28 cellular contexts compared by ENCODE assay signal in genomic region chr10:69576334-69577011, GRCh38. TPM values are rescaled to one million over a fixed set of nuclear protein-coding genes. Genes with fewer than 3 reads are reported as not detected.
DNase-seq lines count a peak whose midpoint lies in the region; FAIRE-seq and TF ChIP-seq lines count a peak whose summit lies in the region.
"Had no signal": no experiment of that assay in that cellular context is flagged by ENCODE, and none has a peak within 500 bp of the region (broad histone marks: within the 10 kb centered on the region; RNA-seq: fewer than 3 reads in every experiment).

No MANE protein-coding gene starts in this region.

- H3K4me3 ChIP-seq in HUES6 (ENCODE audit: low read depth, low read length) = peak overlapping the region; percentile 49
- H3K4me3 ChIP-seq in H1 (ENCODE audit: extremely low read depth in 1 of 4, insufficient read depth in 2 of 4, low read depth in 3 of 4, low read length in 4 of 4) = peak overlapping the region; percentile 9 to 62 (median 24); a peak in 5 of 8 replicates
- no peak overlapping the region for H3K4me3 ChIP-seq in neural progenitor cell
- H3K4me3 ChIP-seq in adrenal gland = no peak overlapping the region
- H3K4me3 ChIP-seq: body of pancreas, hepatocyte had no signal

- DNase-seq in NCI-H1417 (lab: John Stamatoyannopoulos, UW) (peak in 2 of 3 experiments; percentile 47 to 59), NCI-H1417 treated with DMSO at 0.1 percent for 48 hours (lab: John Stamatoyannopoulos, UW) (no peak), H1 (ENCODE audit: low read depth in 1 of 2, low spot score in 2 of 2) (peak in 1 of 2 experiments; percentile 63), neural progenitor cell (ENCODE audit: low spot score) (peak; percentile 46), NCI-H1105 (lab: John Stamatoyannopoulos, UW) (no peak), adrenal gland (no peak), D341Med (ENCODE audit: low spot score) (no peak)
- DNase-seq: activated CD4-positive, alpha-beta T cell treated with anti-CD3 and anti-CD28 coated beads, Interleukin-2, amount 50 U/mL, for 4 hours; activated CD4-positive, CD25-positive, alpha-beta regulatory T cell; AML-193; body of pancreas; CD4-positive, alpha-beta memory T cell; effector CD8-positive, alpha-beta T cell; IMR-90; kidney; NCI-H2081 treated with DMSO at 0.1 percent for 48 hours; NCI-H446 treated with DMSO at 0.1 percent for 48 hours had no signal

- peak overlapping the region; percentile 13 for H3K18ac ChIP-seq in H1 (ENCODE audit: extremely low read depth, low read length)

- peaks cover 57% of the 10 kb centered on the region for H3K4me1 ChIP-seq in HUES6 (ENCODE audit: control insufficient read depth, insufficient read depth, low read length)
- H3K4me1 ChIP-seq in H1 (replicated peaks in 1 of 4; ENCODE audit: control insufficient read depth in 3 of 4, insufficient read depth in 4 of 4, low read length in 3 of 4) = peaks cover 8 to 61% (median 38%) of the 10 kb centered on the region in 4 experiments
- peaks cover 40% of the 10 kb centered on the region for H3K4me1 ChIP-seq in neural progenitor cell
- peaks cover 0 to 6% of the 10 kb centered on the region in 2 donors for H3K4me1 ChIP-seq in adrenal gland (replicated peaks in 1 of 2)

- CTCF ChIA-PET in H1 (lab: Charles Lee; ENCODE audit: partially characterized antibody) = interaction anchor here (0.9 to 47.4 kb wide), 8 partner anchors 9 to 139 kb away, joined by 3 to 578 read pairs (median 5); no protein-coding TSS in a partner anchor

- TF ChIP-seq CTCF in H1 (IDR thresholded peaks at IDR 0.05; ENCODE audit: control extremely low read depth in 1 of 3, insufficient read depth in 1 of 3, low read depth in 1 of 3, low read length in 3 of 3) = no peak
- TF ChIP-seq CTCF in neural progenitor cell (IDR thresholded peaks at IDR 0.05) = no peak
- no peak for TF ChIP-seq CTCF in adrenal gland (IDR thresholded peaks at IDR 0.05)

- peaks cover 25% of the 10 kb centered on the region for H3K4me1 Mint-ChIP-seq in neural progenitor cell

- no peak for TF ChIP-seq EP300 in H1 (IDR thresholded peaks at IDR 0.05; ENCODE audit: borderline replicate concordance in 1 of 2, low read depth in 2 of 2, low read length in 2 of 2)

- H3K23me2 ChIP-seq in H1 (ENCODE audit: low read depth, low read length) = peaks cover 27% of the 10 kb centered on the region; the same call in 1 of the 2 replicates

- H2BK12ac ChIP-seq in H1 (ENCODE audit: low read depth, low read length) = 0 out of 2 replicates have a peak overlapping the region, but pooled peaks have one; percentile 75

- H3K27ac Mint-ChIP-seq in neural progenitor cell = no peak overlapping the region
- H3K27ac Mint-ChIP-seq: activated naive CD4-positive, alpha-beta T cell treated with anti-CD3 and anti-CD28 coated beads, Interleukin-2, amount 50 U/mL, for 72 hours; activated T-helper 2 cell treated with anti-CD3 and anti-CD28 coated beads, Interferon-gamma antibody, Interleukin-2, Interleukin-4, amounts not matched to agents 10 μg/mL and 5 μg/mL and 100 μg/mL, durations not matched to agents 14 hours and 24 hours and 36 hours; CD4-positive, alpha-beta memory T cell had no signal

- H3K27me3 ChIP-seq in HUES6 (ENCODE audit: control insufficient read depth, insufficient read depth, low read length) = peaks cover 100% of the 10 kb centered on the region
- peaks cover 88 to 100% (median 99%) of the 10 kb centered on the region in 4 experiments for H3K27me3 ChIP-seq in H1 (replicated peaks in 1 of 4; ENCODE audit: control insufficient read depth in 3 of 4, extremely low read depth in 1 of 4, insufficient read depth in 3 of 4, low read length in 3 of 4)
- H3K27me3 ChIP-seq in neural progenitor cell = peaks cover 100% of the 10 kb centered on the region
- H3K27me3 ChIP-seq in adrenal gland = peaks cover 60% of the 10 kb centered on the region

- no peak overlapping the region for H3K56ac ChIP-seq in H1 (replicated peaks; ENCODE audit: insufficient read length, low read depth, low read length)

- no peak overlapping the region for H4K91ac ChIP-seq in H1 (replicated peaks; ENCODE audit: insufficient read length, low read length)

- H2BK120ac ChIP-seq in H1 (replicated peaks; ENCODE audit: low read depth, low read length) = no peak overlapping the region

- TF ChIP-seq POLR2A in H1 (IDR thresholded peaks at IDR 0.05; ENCODE audit: control extremely low read depth in 1 of 2, low read depth in 2 of 2, low read length in 2 of 2) = no peak
- TF ChIP-seq POLR2A in adrenal gland (IDR thresholded peaks at IDR 0.05) = no peak

- no peak overlapping the region for H3K4ac ChIP-seq in H1 (replicated peaks; ENCODE audit: insufficient read length, low read depth, low read length)

- H3K36me3 Mint-ChIP-seq in neural progenitor cell = no peaks in the 10 kb centered on the region
- H3K36me3 Mint-ChIP-seq: activated naive CD4-positive, alpha-beta T cell treated with anti-CD3 and anti-CD28 coated beads, Interleukin-2, amount 50 U/mL, for 72 hours; CD4-positive, alpha-beta memory T cell had no signal

- no peak overlapping the region for H3K23ac ChIP-seq in H1 (ENCODE audit: insufficient read length)

- FAIRE-seq in H1 (lab: Jason Lieb, UNC) = no peak
- FAIRE-seq: frontal cortex, H54, kidney had no signal

- TF ChIP-seq RAD21 in H1 (IDR thresholded peaks at IDR 0.05 in 1 of 2, conservative IDR thresholded peaks at IDR 0.05 in 1 of 2; ENCODE audit: low read depth in 2 of 2, low read length in 2 of 2) = no peak

- H3K79me2 ChIP-seq in H1 (ENCODE audit: control insufficient read depth in 1 of 2, insufficient read depth in 2 of 2, low read length in 2 of 2) = no peaks in the 10 kb centered on the region
- no peaks in the 10 kb centered on the region for H3K79me2 ChIP-seq in neural progenitor cell (ENCODE audit: low read depth)
- H3K79me2 ChIP-seq: hepatocyte had no signal

- 1% methylated on average over 28 of the region's 28 CpGs; no CpG with 5 or more reads in 1 of the 2 experiments for WGBS in H1 (ENCODE audit: extremely low coverage in 1 of 2, insufficient coverage in 1 of 2, insufficient read length in 1 of 2, insufficient replicate concordance in 2 of 2, low coverage in 1 of 2, low lambda C conversion rate in 2 of 2, missing lambda C conversion rate in 1 of 2), 2 experiments
- WGBS in adrenal gland, 4 donors = 1 to 6% (median 4%) methylated on average over 17 to 28 of the region's 28 CpGs

- H3K9me3 ChIP-seq in HUES6 (ENCODE audit: control insufficient read depth, insufficient read depth, low read depth, low read length) (no peaks in the 10 kb centered on the region), H1 (ENCODE audit: insufficient read depth in 2 of 2, low read depth in 1 of 2, low read length in 1 of 2) (peaks cover 0 to 4% of the 10 kb centered on the region in 2 experiments; a peak in 1 of 4 replicates), neural progenitor cell (ENCODE audit: low read depth) (no peaks in the 10 kb centered on the region), adrenal gland (replicated peaks in 1 of 3) (no peaks in the 10 kb centered on the region)
- H3K9me3 ChIP-seq: body of pancreas had no signal

- no peak overlapping the region for H2BK20ac ChIP-seq in H1 (ENCODE audit: low read length)

- no peak overlapping the region for H2BK15ac ChIP-seq in H1 (ENCODE audit: low read length)

- H3F3A ChIP-seq in neural progenitor cell (ENCODE audit: low read depth) = peaks cover 31% of the 10 kb centered on the region

- H3K27ac ChIP-seq in HUES6 (ENCODE audit: low read depth, low read length) = no peak overlapping the region
- H3K27ac ChIP-seq in H1 (ENCODE audit: low read depth, low read length) = no peak overlapping the region
- H3K27ac ChIP-seq in neural progenitor cell = no peak overlapping the region
- H3K27ac ChIP-seq in adrenal gland = no peak overlapping the region
- H3K27ac ChIP-seq: body of pancreas, hepatocyte had no signal

- intact Hi-C loops in adrenal gland (cut with DNase I) = no loop called here

- H3K27me3 Mint-ChIP-seq in neural progenitor cell (ENCODE audit: insufficient read depth, low read depth) = peaks cover 88% of the 10 kb centered on the region

- POLR2A ChIA-PET in H1 (lab: Charles Lee; ENCODE audit: partially characterized antibody) = interaction anchor here (0.7 to 7.1 kb wide), 4 partner anchors 8 to 258 kb away, joined by 3 to 67 read pairs (median 3); no protein-coding TSS in a partner anchor

- H4K20me1 ChIP-seq in H1 (replicated peaks in 1 of 2; ENCODE audit: control insufficient read depth in 1 of 2, insufficient read depth in 2 of 2, low read length in 2 of 2) (peaks cover 5 to 12% of the 10 kb centered on the region in 2 experiments), neural progenitor cell (ENCODE audit: low read depth) (peaks cover 77% of the 10 kb centered on the region)

- H3K79me1 ChIP-seq in H1 (ENCODE audit: low read depth, low read length) = no peaks in the 10 kb centered on the region

- peak overlapping the region; percentile 77 to 95 for H3K4me2 ChIP-seq in H1 (ENCODE audit: insufficient read depth in 1 of 2, low read depth in 2 of 2, low read length in 2 of 2)
- H3K4me2 ChIP-seq in neural progenitor cell = peak overlapping the region; percentile 65
- H3K4me2 ChIP-seq: hepatocyte had no signal

- no peaks in the 10 kb centered on the region for H3K9me3 Mint-ChIP-seq in neural progenitor cell
- H3K9me3 Mint-ChIP-seq: activated naive CD4-positive, alpha-beta T cell treated with anti-CD3 and anti-CD28 coated beads, Interleukin-2, amount 50 U/mL, for 72 hours; activated T-helper 2 cell treated with anti-CD3 and anti-CD28 coated beads, Interferon-gamma antibody, Interleukin-2, Interleukin-4, amounts not matched to agents 10 μg/mL and 5 μg/mL and 100 μg/mL, durations not matched to agents 14 hours and 24 hours and 36 hours; CD4-positive, alpha-beta memory T cell had no signal

- H3K9ac ChIP-seq in HUES6 (ENCODE audit: low read length) (no peak overlapping the region), H1 (replicated peaks in 1 of 4; ENCODE audit: extremely low read depth in 1 of 4, low read depth in 3 of 4, low read length in 3 of 4) (no peak overlapping the region), neural progenitor cell (no peak overlapping the region)

- no peak overlapping the region for H3K4me3 Mint-ChIP-seq in neural progenitor cell

- H2AFZ ChIP-seq in H1 (ENCODE audit: low read length) = no peak overlapping the region
- H2AFZ ChIP-seq in neural progenitor cell (replicated peaks) = no peak overlapping the region
- H2AFZ ChIP-seq: hepatocyte had no signal

- H4K5ac ChIP-seq in H1 (ENCODE audit: insufficient read length, low read depth, low read length) = no peak overlapping the region

- no peaks in the 10 kb centered on the region for H3K36me3 ChIP-seq in HUES6 (ENCODE audit: control insufficient read depth, insufficient read depth, low read length)
- H3K36me3 ChIP-seq in H1 (ENCODE audit: control insufficient read depth in 2 of 4, insufficient read depth in 4 of 4, low read length in 3 of 4) = no peaks in the 10 kb centered on the region
- no peaks in the 10 kb centered on the region for H3K36me3 ChIP-seq in neural progenitor cell
- H3K36me3 ChIP-seq in adrenal gland (replicated peaks in 1 of 2) = no peaks in the 10 kb centered on the region

- H2BK5ac ChIP-seq in H1 (ENCODE audit: low read depth, low read length) = no peak overlapping the region; the same call in 1 of the 2 replicates

- no peak overlapping the region for H2AK5ac ChIP-seq in H1 (ENCODE audit: low read depth, low read length)

- no peak overlapping the region for H4K8ac ChIP-seq in H1 (ENCODE audit: extremely low read depth, insufficient read depth, low read length)

- H3K14ac ChIP-seq in H1 (ENCODE audit: insufficient read length) = no peak overlapping the region

RNA-seq across cellular contexts. Expression of gene NEUROG3, which starts 3.3 kb away (rescaled TPM):
- 0.31 TPM in 1 of 2 replicates, not detected in the other for total RNA-seq in H1 (2021; fragmentation: NEBNext Ultra II Directional; extraction: Animal tissue kit (Norgen Biotek cat#: 25700))
- polyA plus RNA-seq in H1 (2011; rRNA removed) = 0.45 and 0.55 TPM in 2 replicates
- 0.19 TPM for polyA plus RNA-seq in H1 (2011; cell fraction: cytosol; rRNA removed)
- polyA plus RNA-seq in H1 (2011; cell fraction: nucleus; rRNA removed) = 0.26 TPM
- polyA plus RNA-seq in H1 (2012, experiment 1 of 2) = 0.21 to 0.25 TPM in 2 of 4 replicates, not detected in the others
- 0.38 TPM for polyA plus RNA-seq in H1 (2012, experiment 2 of 2)
- 0.10 TPM for polyA plus RNA-seq in H1 (2013, experiment 1 of 2)
- 0.26 TPM for polyA plus RNA-seq in H1 (2013, experiment 2 of 2)
- polyA minus RNA-seq in H1 (2011; rRNA and poly(A)+ RNA removed) = 0.24 TPM in 1 of 2 replicates, not detected in the other
- polyA minus RNA-seq in H1 (2011; cell fraction: cytosol; rRNA and poly(A)+ RNA removed) = not detected
- polyA minus RNA-seq in H1 (2011; cell fraction: nucleus; rRNA and poly(A)+ RNA removed) = not detected
- not detected in 2 replicates for total RNA-seq in neural progenitor cell (ENCODE audit: low replicate concordance)
- total RNA-seq in adrenal gland = under 1 TPM in 3 of 8 donors, not detected in 5; 0.28 to 0.78 (median 0.48) TPM
- polyA plus RNA-seq in adrenal gland = under 1 TPM in 1 of 3 donors, not detected in 2; 0.07 TPM
- total RNA-seq: A172; activated T-helper 2 cell treated with anti-CD3 and anti-CD28 coated beads, Interferon-gamma antibody, Interleukin-2, Interleukin-4, amounts not matched to agents 10 μg/mL and 5 μg/mL and 100 μg/mL, durations not matched to agents 14 hours and 24 hours and 36 hours; body of pancreas; CD4-positive, alpha-beta memory T cell; chondrocyte; esophagus mucosa; frontal cortex; hepatocyte; IMR-90; kidney; lower leg skin; skeletal muscle tissue had no signal
- polyA plus RNA-seq: IMR-90 had no signal

RNA-seq across cellular contexts. Expression of gene FAM241B, which starts 53.6 kb away (rescaled TPM):
- 18.6 and 19.3 TPM in 2 replicates for total RNA-seq in H1 (2021; fragmentation: NEBNext Ultra II Directional; extraction: Animal tissue kit (Norgen Biotek cat#: 25700))
- 29.2 and 30.1 TPM in 2 replicates for polyA plus RNA-seq in H1 (2011; rRNA removed)
- polyA plus RNA-seq in H1 (2011; cell fraction: cytosol; rRNA removed) = 33.7 TPM
- polyA plus RNA-seq in H1 (2011; cell fraction: nucleus; rRNA removed) = 23.0 TPM
- polyA plus RNA-seq in H1 (2012, experiment 1 of 2) = 24.7 to 33.7 TPM (median 28.7 TPM) in 4 replicates
- polyA plus RNA-seq in H1 (2012, experiment 2 of 2) = 21.4 TPM
- 18.9 TPM for polyA plus RNA-seq in H1 (2013, experiment 1 of 2)
- polyA plus RNA-seq in H1 (2013, experiment 2 of 2) = 20.3 TPM
- polyA minus RNA-seq in H1 (2011; rRNA and poly(A)+ RNA removed) = 9.3 and 11.0 TPM in 2 replicates
- polyA minus RNA-seq in H1 (2011; cell fraction: cytosol; rRNA and poly(A)+ RNA removed) = 8.7 TPM
- 14.9 TPM for polyA minus RNA-seq in H1 (2011; cell fraction: nucleus; rRNA and poly(A)+ RNA removed)
- total RNA-seq in neural progenitor cell (ENCODE audit: low replicate concordance) = 2.6 and 4.6 TPM in 2 replicates
- total RNA-seq in adrenal gland = 1 to 10 TPM in 6 of 8 donors, not detected in 2; 1.4 to 3.4 (median 2.4) TPM
- polyA plus RNA-seq in adrenal gland = 1 to 10 TPM; 3.4 to 4.6 (median 4.0) TPM
- total RNA-seq: skeletal muscle tissue had no signal

Comparison
In these comparisons a context has a peak if more than half of its experiments do, and no peak if none do; other contexts are left out.
1. DNase-seq: peak in NCI-H1417 (2 of 3) and neural progenitor cell (single experiment); none in NCI-H1417 treated with DMSO at 0.1 percent for 48 hours (single experiment), NCI-H1105 (single experiment), adrenal gland (0 of 7) and D341Med (single experiment).
2. H3K4me3 ChIP-seq: peak in HUES6 (single experiment) and H1 (4 of 4); none in neural progenitor cell (single experiment) and adrenal gland (0 of 4).